ENCODE assay signal across 28 cellular contexts in the genomic region with DNA sequence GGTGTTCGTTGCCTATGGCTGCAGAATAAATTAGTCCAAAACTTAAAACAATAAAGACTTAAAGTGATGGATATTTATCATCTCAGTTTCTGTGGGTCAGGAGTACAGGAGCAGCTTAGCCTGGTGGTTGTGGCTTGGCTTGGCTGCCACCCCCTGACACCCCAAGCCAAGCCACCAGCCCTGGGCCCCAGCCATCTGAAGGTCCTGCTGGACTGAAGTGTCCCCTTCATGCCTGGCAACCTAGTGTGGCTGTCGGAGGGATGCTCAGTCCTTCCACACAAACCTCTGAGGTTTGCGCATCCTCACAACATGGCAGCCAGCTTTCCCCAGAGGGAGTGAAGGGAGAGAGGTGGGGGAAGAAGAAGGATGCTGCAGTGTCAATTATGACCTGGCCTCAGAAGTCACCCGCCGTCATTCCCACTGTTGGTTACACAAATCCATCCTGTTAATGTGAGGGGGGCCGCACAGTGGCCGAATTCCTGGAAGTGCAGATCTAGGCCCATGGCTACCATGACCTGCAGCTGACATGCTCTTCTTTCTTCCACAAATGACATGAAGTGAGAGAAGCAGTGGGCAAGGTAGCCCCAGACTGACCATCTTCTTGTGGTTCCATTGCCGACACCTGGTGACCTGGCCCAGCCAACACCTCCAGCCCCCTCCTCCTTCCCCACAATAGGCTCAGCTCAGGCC. TPM values are rescaled to one million over a fixed set of nuclear protein-coding genes. Genes with fewer than 3 reads are reported as not detected.
"Had no signal": no experiment of that assay in that cellular context is flagged by ENCODE, and none has a peak within 500 bp of the region (broad histone marks: within the 10 kb centered on the region; RNA-seq: fewer than 3 reads in every experiment).

No MANE protein-coding gene starts in this region.

- H3K4me1 ChIP-seq: adrenal gland had no signal

- H3K36me3 ChIP-seq: adrenal gland had no signal

- H3K4me3 ChIP-seq: adrenal gland, SK-N-MC had no signal

- DNase-seq: activated CD4-positive, alpha-beta T cell treated with anti-CD3 and anti-CD28 coated beads, Interleukin-2, amount 10 ng/mL, durations not matched to agents 24 days and 14 days; activated CD4-positive, alpha-beta T cell treated with anti-CD3 and anti-CD28 coated beads, Interleukin-2, amount 50 U/mL, for 4 hours; activated CD8-positive, alpha-beta T cell treated with anti-CD3 and anti-CD28 coated beads, Interleukin-2, amount 10 ng/mL, durations not matched to agents 7 days and 5 days; activated gamma-delta T cell treated with Interleukin-2 at 50 U/mL for 16 hours; activated naive CD4-positive, alpha-beta T cell treated with anti-CD3 and anti-CD28 coated beads for 36 hours; activated T-cell treated with anti-CD3 and anti-CD28 coated beads for 4 hours; activated T-cell treated with anti-CD3 and anti-CD28 coated beads, Interleukin-2, amount 50 U/mL, for 4 hours; adrenal gland; central memory CD4-positive, alpha-beta T cell; Karpas-422; KBM-7; NCI-H1105; NCI-H1417 treated with DMSO at 0.1 percent for 48 hours; NCI-H1930; NCI-H2081 treated with DMSO at 0.1 percent for 48 hours; NCI-H345; NCI-H524 treated with DMSO at 0.1 percent for 48 hours; T1000 had no signal

- H3K27ac ChIP-seq: adrenal gland, SK-N-MC had no signal

- ATAC-seq: activated CD8-positive, alpha-beta T cell treated with anti-CD3 and anti-CD28 coated beads, Interleukin-2, amount 10 ng/mL, durations not matched to agents 7 days and 5 days; activated naive CD4-positive, alpha-beta T cell treated with anti-CD3 and anti-CD28 coated beads, Interleukin-2, amount 50 U/mL, for 72 hours; activated T-cell treated with anti-CD3 and anti-CD28 coated beads, Interleukin-2, amount 50 U/mL, for 4 hours; Panc1 had no signal

- H3K27me3 ChIP-seq: adrenal gland had no signal

- H3K9me3 ChIP-seq: adrenal gland had no signal

RNA-seq across cellular contexts. Expression of a gene that starts 31.1 kb away (rescaled TPM):
- total RNA-seq: activated CD8-positive, alpha-beta T cell treated with anti-CD3 and anti-CD28 coated beads, Interleukin-2, amount 10 ng/mL, durations not matched to agents 7 days and 5 days; RPMI7951; T-helper 2 cell treated with Interferon-gamma antibody and Interleukin-4, amounts not matched to agents 100 ng/mL and 5 ng/mL, for 36 hours had no signal

RNA-seq across cellular contexts. Expression of a gene that starts 52.9 kb away (rescaled TPM):
- total RNA-seq: activated CD4-positive, alpha-beta T cell treated with anti-CD3 and anti-CD28 coated beads, Interleukin-2, amount 10 ng/mL, durations not matched to agents 24 days and 14 days; activated CD8-positive, alpha-beta T cell treated with anti-CD3 and anti-CD28 coated beads, Interleukin-2, amount 10 ng/mL, durations not matched to agents 7 days and 5 days; activated naive CD4-positive, alpha-beta T cell treated with anti-CD3 and anti-CD28 coated beads for 36 hours; activated naive CD4-positive, alpha-beta T cell treated with anti-CD3 and anti-CD28 coated beads, Interleukin-2, amount 50 U/mL, for 72 hours; activated T-cell treated with anti-CD3 and anti-CD28 coated beads, Interleukin-2, amount 50 U/mL, for 4 hours; activated T-helper 1 cell treated with anti-CD3 and anti-CD28 coated beads, Interleukin-12 subunit alpha, Interleukin-12 subunit beta, Interleukin-2, Interleukin-4 antibody, amounts not matched to agents 30 ng/mL and 10 ng/mL and 1 ng/mL, durations not matched to agents 14 hours and 24 hours and 36 hours; bronchial epithelial cell; MCF 10A; NCI-H460; RPMI7951; T-helper 1 cell treated with Interleukin-12 subunit alpha and Interleukin-12 subunit beta and Interleukin-4 antibody, amounts not matched to agents 30 ng/mL and 1 ng/mL, for 36 hours; T-helper 2 cell treated with Interferon-gamma antibody and Interleukin-4, amounts not matched to agents 100 ng/mL and 5 ng/mL, for 36 hours had no signal
